7 cellular contexts compared by ENCODE assay signal in genomic region chrX:54043084-54043483, GRCh38. TPM values are rescaled to one million over a fixed set of nuclear protein-coding genes. Genes with fewer than 3 reads are reported as not detected.
DNase-seq lines count a peak whose midpoint lies in the region; ATAC-seq and TF ChIP-seq lines count a peak whose summit lies in the region.

No MANE protein-coding gene starts in this region.

- H3K27me3 Mint-ChIP-seq in activated T-helper 1 cell treated with anti-CD3 and anti-CD28 coated beads, Interleukin-12 subunit alpha, Interleukin-12 subunit beta, Interleukin-2, Interleukin-4 antibody, amounts not matched to agents 30 ng/mL and 10 ng/mL and 1 ng/mL, durations not matched to agents 14 hours and 24 hours and 36 hours (ENCODE audit: insufficient read depth): no peaks in the 10 kb centered on the region
- H3K27me3 Mint-ChIP-seq in stimulated activated naive CD8-positive, alpha-beta T cell treated with anti-CD3 and anti-CD28 coated beads, Interleukin-15, amount 100 ng/mL, for 72 hours: no peaks in the 10 kb centered on the region

- H3K36me3 ChIP-seq in iPS-18a (ENCODE audit: control insufficient read depth, low read depth, low read length): peaks cover 18% of the 10 kb centered on the region

- peak overlapping the region; percentile 98 for H3K27ac Mint-ChIP-seq in activated T-helper 1 cell treated with anti-CD3 and anti-CD28 coated beads, Interleukin-12 subunit alpha, Interleukin-12 subunit beta, Interleukin-2, Interleukin-4 antibody, amounts not matched to agents 30 ng/mL and 10 ng/mL and 1 ng/mL, durations not matched to agents 14 hours and 24 hours and 36 hours
- peak overlapping the region; percentile 84 to 98 for H3K27ac Mint-ChIP-seq in stimulated activated naive CD8-positive, alpha-beta T cell treated with anti-CD3 and anti-CD28 coated beads, Interleukin-15, amount 100 ng/mL, for 72 hours

- no peak for TF ChIP-seq CTCF in HL-60 (IDR thresholded peaks at IDR 0.05; ENCODE audit: insufficient read depth, low read length)

- H3K27me3 ChIP-seq in HL-60 (ENCODE audit: insufficient read depth, poor library complexity, severe bottlenecking) (no peaks in the 10 kb centered on the region), iPS-18a (ENCODE audit: control insufficient read depth, insufficient read depth, low read length) (no peaks in the 10 kb centered on the region)

- peak overlapping the region; percentile 82 for H3K9ac ChIP-seq in iPS-18a (ENCODE audit: low read length)

- intact Hi-C loops in activated T-helper 1 cell treated with anti-CD3 and anti-CD28 coated beads, Interleukin-12 subunit alpha, Interleukin-12 subunit beta, Interleukin-2, Interleukin-4 antibody, amounts not matched to agents 30 ng/mL and 10 ng/mL and 1 ng/mL, durations not matched to agents 14 hours and 24 hours and 36 hours (cut with micrococcal nuclease): loop anchor here (5.0 to 10.0 kb wide), 4 partner anchors 312 to 1119 kb away; partner anchors contain the start of gene WNK3

- H3K4me3 ChIP-seq in HL-60 (replicated peaks; ENCODE audit: insufficient read depth, low read length) (peak overlapping the region; percentile 66), iPS-18a (ENCODE audit: low read length) (peak overlapping the region; percentile 65)

- DNase-seq in HL-60 (ENCODE audit: low read depth in 1 of 2, low spot score in 1 of 2) (no peak), globus pallidus (ENCODE audit: low spot score) (no peak), NCI-H146 (lab: John Stamatoyannopoulos, UW) (no peak), activated gamma-delta T cell (lab: John Stamatoyannopoulos, UW) (no peak)
- DNase-seq in activated T-helper 1 cell treated with anti-CD3 and anti-CD28 coated beads, Interleukin-12 subunit alpha, Interleukin-12 subunit beta, Interleukin-2, Interleukin-4 antibody, amounts not matched to agents 30 ng/mL and 10 ng/mL and 1 ng/mL, durations not matched to agents 14 hours and 24 hours and 36 hours (ENCODE audit: low spot score): no peak
- no peak for DNase-seq in stimulated activated naive CD8-positive, alpha-beta T cell treated with anti-CD3 and anti-CD28 coated beads, Interleukin-15, amount 100 ng/mL, for 72 hours

- H3K4me1 Mint-ChIP-seq in activated T-helper 1 cell treated with anti-CD3 and anti-CD28 coated beads, Interleukin-12 subunit alpha, Interleukin-12 subunit beta, Interleukin-2, Interleukin-4 antibody, amounts not matched to agents 30 ng/mL and 10 ng/mL and 1 ng/mL, durations not matched to agents 14 hours and 24 hours and 36 hours (ENCODE audit: low read depth): peaks cover 18% of the 10 kb centered on the region
- H3K4me1 Mint-ChIP-seq in stimulated activated naive CD8-positive, alpha-beta T cell treated with anti-CD3 and anti-CD28 coated beads, Interleukin-15, amount 100 ng/mL, for 72 hours: peaks cover 16% of the 10 kb centered on the region

- no peak for ATAC-seq in stimulated activated naive CD8-positive, alpha-beta T cell treated with anti-CD3 and anti-CD28 coated beads, Interleukin-15, amount 100 ng/mL, for 72 hours

- peak overlapping the region; percentile 92 for H3K4me3 Mint-ChIP-seq in activated T-helper 1 cell treated with anti-CD3 and anti-CD28 coated beads, Interleukin-12 subunit alpha, Interleukin-12 subunit beta, Interleukin-2, Interleukin-4 antibody, amounts not matched to agents 30 ng/mL and 10 ng/mL and 1 ng/mL, durations not matched to agents 14 hours and 24 hours and 36 hours
- peak overlapping the region; percentile 82 to 93 for H3K4me3 Mint-ChIP-seq in stimulated activated naive CD8-positive, alpha-beta T cell treated with anti-CD3 and anti-CD28 coated beads, Interleukin-15, amount 100 ng/mL, for 72 hours

- H3K4me1 ChIP-seq in iPS-18a (ENCODE audit: control insufficient read depth, low read depth, low read length): no peaks in the 10 kb centered on the region

- H3K9me3 Mint-ChIP-seq in activated T-helper 1 cell treated with anti-CD3 and anti-CD28 coated beads, Interleukin-12 subunit alpha, Interleukin-12 subunit beta, Interleukin-2, Interleukin-4 antibody, amounts not matched to agents 30 ng/mL and 10 ng/mL and 1 ng/mL, durations not matched to agents 14 hours and 24 hours and 36 hours: no peaks in the 10 kb centered on the region
- no peaks in the 10 kb centered on the region for H3K9me3 Mint-ChIP-seq in stimulated activated naive CD8-positive, alpha-beta T cell treated with anti-CD3 and anti-CD28 coated beads, Interleukin-15, amount 100 ng/mL, for 72 hours

- H3K36me3 Mint-ChIP-seq in activated T-helper 1 cell treated with anti-CD3 and anti-CD28 coated beads, Interleukin-12 subunit alpha, Interleukin-12 subunit beta, Interleukin-2, Interleukin-4 antibody, amounts not matched to agents 30 ng/mL and 10 ng/mL and 1 ng/mL, durations not matched to agents 14 hours and 24 hours and 36 hours (ENCODE audit: low read depth): peaks cover 11% of the 10 kb centered on the region

- peaks cover 3% of the 10 kb centered on the region for H3K9me3 ChIP-seq in iPS-18a (ENCODE audit: control insufficient read depth, low read depth, low read length)

- H3K27ac ChIP-seq in HL-60 (replicated peaks) (peak overlapping the region; percentile 92), iPS-18a (ENCODE audit: low read length) (no peak overlapping the region)

RNA-seq across cellular contexts. Expression of gene PHF8, which starts 1.2 kb away (rescaled TPM):
- 50.7 and 54.8 TPM in 2 replicates for total RNA-seq in activated T-helper 1 cell treated with anti-CD3 and anti-CD28 coated beads, Interleukin-12 subunit alpha, Interleukin-12 subunit beta, Interleukin-2, Interleukin-4 antibody, amounts not matched to agents 30 ng/mL and 10 ng/mL and 1 ng/mL, durations not matched to agents 14 hours and 24 hours and 36 hours
